Comparison of ENCODE assay signal across 17 cellular contexts in the genomic region with DNA sequence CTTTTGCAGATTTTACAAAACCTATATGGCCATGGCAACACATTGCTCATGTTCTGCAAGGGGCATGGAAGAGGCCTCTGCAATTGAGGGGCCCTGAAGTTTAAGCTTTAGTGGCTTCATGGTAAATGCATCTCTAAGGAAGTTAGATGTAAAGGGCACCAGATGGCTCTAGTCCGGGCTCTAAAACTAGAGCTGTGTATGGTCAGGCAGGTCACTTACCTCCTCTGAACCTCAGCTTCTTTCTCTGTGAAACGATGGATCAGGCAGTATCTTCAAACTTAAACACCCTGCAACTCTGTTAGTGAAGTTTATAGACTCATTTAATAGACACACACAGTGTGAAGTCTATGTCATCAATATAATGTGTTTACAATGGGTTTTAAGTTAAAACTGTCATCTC. TPM values are rescaled to one million over a fixed set of nuclear protein-coding genes. Genes with fewer than 3 reads are reported as not detected.
DNase-seq lines count a peak whose midpoint lies in the region; ATAC-seq, FAIRE-seq and TF ChIP-seq lines count a peak whose summit lies in the region.
"Had no signal": no experiment of that assay in that cellular context is flagged by ENCODE, and none has a peak within 500 bp of the region (broad histone marks: within the 10 kb centered on the region; RNA-seq: fewer than 3 reads in every experiment).

No MANE protein-coding gene starts in this region.

- FAIRE-seq in H1 (lab: Jason Lieb, UNC), result peak; percentile 48
- FAIRE-seq: A204.1, GM12878, GM18507 had no signal

- no peak overlapping the region for H2AK5ac ChIP-seq in H9 (ENCODE audit: insufficient read length, low read length)
- no peak overlapping the region for H2AK5ac ChIP-seq in H1 (ENCODE audit: low read depth, low read length)

- H3K27me3 ChIP-seq in H9 (ENCODE audit: insufficient read depth, low read length) (no peaks in the 10 kb centered on the region), H1 (replicated peaks in 1 of 4; ENCODE audit: control insufficient read depth in 3 of 4, extremely low read depth in 1 of 4, insufficient read depth in 3 of 4, low read length in 3 of 4) (no peaks in the 10 kb centered on the region), vagina (no peaks in the 10 kb centered on the region)

- no peak overlapping the region for H3T11ph ChIP-seq in H9 (ENCODE audit: low read length)

- no peak overlapping the region for H3K56ac ChIP-seq in H9 (ENCODE audit: insufficient read length, low read depth, low read length)
- no peak overlapping the region for H3K56ac ChIP-seq in H1 (replicated peaks; ENCODE audit: insufficient read length, low read depth, low read length)

- intact Hi-C loops in vagina (cut with DNase I), result no loop called here

- TF ChIP-seq EP300 in H1 (IDR thresholded peaks at IDR 0.05; ENCODE audit: borderline replicate concordance in 1 of 2, low read depth in 2 of 2, low read length in 2 of 2), result no peak

- no peak overlapping the region for H4K5ac ChIP-seq in H9 (ENCODE audit: insufficient read length, low read depth, low read length)
- H4K5ac ChIP-seq in H1 (ENCODE audit: insufficient read length, low read depth, low read length), result no peak overlapping the region

- H3K4me3 Mint-ChIP-seq in H9, result 0 out of 5 replicates have a peak overlapping the region, but pooled peaks of 1 of the 2 experiments have one; percentile 3
- H3K4me3 Mint-ChIP-seq: B cell; CD4-positive, alpha-beta memory T cell had no signal

- H4K20me1 ChIP-seq in H9 (ENCODE audit: control insufficient read depth, insufficient read depth, insufficient read length), result no peaks in the 10 kb centered on the region
- H4K20me1 ChIP-seq in H1 (replicated peaks in 1 of 2; ENCODE audit: control insufficient read depth in 1 of 2, insufficient read depth in 2 of 2, low read length in 2 of 2), result no peaks in the 10 kb centered on the region

- no peak overlapping the region for H2BK5ac ChIP-seq in H9 (ENCODE audit: insufficient read length, low read length)
- H2BK5ac ChIP-seq in H1 (ENCODE audit: low read depth, low read length), result no peak overlapping the region; the same call in 1 of the 2 replicates

- no CpG with 5 or more reads among the region's 2 CpGs for WGBS in H9 (ENCODE audit: extremely low coverage, insufficient read length, low lambda C conversion rate)
- 59% methylated on average over 2 of the region's 2 CpGs; no CpG with 5 or more reads in 1 of the 2 experiments for WGBS in H1 (ENCODE audit: extremely low coverage in 1 of 2, insufficient coverage in 1 of 2, insufficient read length in 1 of 2, insufficient replicate concordance in 2 of 2, low coverage in 1 of 2, low lambda C conversion rate in 2 of 2, missing lambda C conversion rate in 1 of 2), 2 experiments

- H3K9ac ChIP-seq in H9 (ENCODE audit: extremely low read depth, insufficient read length, low read length) (no peak overlapping the region), H1 (replicated peaks in 1 of 4; ENCODE audit: extremely low read depth in 1 of 4, low read depth in 3 of 4, low read length in 3 of 4) (no peak overlapping the region)

- H3K9me3 ChIP-seq in H9 (ENCODE audit: control insufficient read depth, low read depth, low read length) (no peaks in the 10 kb centered on the region), H1 (ENCODE audit: insufficient read depth in 2 of 2, low read depth in 1 of 2, low read length in 1 of 2) (no peaks in the 10 kb centered on the region), vagina (no peaks in the 10 kb centered on the region)

- no peaks in the 10 kb centered on the region for H3K23me2 ChIP-seq in H9 (ENCODE audit: insufficient read length, low read depth, low read length, poor library complexity, severe bottlenecking)
- no peaks in the 10 kb centered on the region for H3K23me2 ChIP-seq in H1 (ENCODE audit: low read depth, low read length)

- H3K27ac ChIP-seq in H9 (ENCODE audit: insufficient read length, low read depth, low read length), result no peak overlapping the region
- H3K27ac ChIP-seq in H1 (ENCODE audit: low read depth, low read length), result no peak overlapping the region
- H3K27ac ChIP-seq in vagina, result no peak overlapping the region

- no peaks in the 10 kb centered on the region for H3K79me1 ChIP-seq in H9 (ENCODE audit: insufficient read depth, low read depth, low read length, poor library complexity, severe bottlenecking)
- no peaks in the 10 kb centered on the region for H3K79me1 ChIP-seq in H1 (ENCODE audit: low read depth, low read length)

- ATAC-seq in GM21423 (IDR thresholded peaks at IDR 0.05; ENCODE audit: unreplicated experiment) (no peak), HG02973 (IDR thresholded peaks at IDR 0.05; ENCODE audit: unreplicated experiment) (no peak)
- ATAC-seq: GM12878, HCT116 had no signal

- POLR2A ChIA-PET in H1 (lab: Charles Lee; ENCODE audit: partially characterized antibody), result interaction anchor here (0.8 to 0.9 kb wide), 2 partner anchors 10 to 40 kb away, joined by 3 read pairs; no protein-coding TSS in a partner anchor

- H3K18ac ChIP-seq in H9 (ENCODE audit: insufficient read length, low read depth, low read length) (no peak overlapping the region), H1 (ENCODE audit: extremely low read depth, low read length) (no peak overlapping the region; the same call in 1 of the 2 replicates)

- no peak; a peak in 1 of 4 replicates for TF ChIP-seq RAD21 in H1 (IDR thresholded peaks at IDR 0.05 in 1 of 2, conservative IDR thresholded peaks at IDR 0.05 in 1 of 2; ENCODE audit: low read depth in 2 of 2, low read length in 2 of 2)

- no peak overlapping the region for H3K4ac ChIP-seq in H9 (ENCODE audit: low read depth, low read length)
- H3K4ac ChIP-seq in H1 (replicated peaks; ENCODE audit: insufficient read length, low read depth, low read length), result no peak overlapping the region

- peak overlapping the region in 2 of 3 experiments; percentile 21 to 83; a peak in 2 of 7 replicates for H3K27ac Mint-ChIP-seq in H9
- H3K27ac Mint-ChIP-seq: B cell; CD4-positive, alpha-beta memory T cell had no signal

- H4K91ac ChIP-seq in H9 (ENCODE audit: insufficient read length, low read depth, low read length) (no peak overlapping the region), H1 (replicated peaks; ENCODE audit: insufficient read length, low read length) (no peak overlapping the region)

- DNase-seq in CD1c-positive myeloid dendritic cell (ENCODE audit: extremely low spot score), result peak; percentile 8
- DNase-seq in H9, result no peak
- DNase-seq in OCI-M1 (lab: John Stamatoyannopoulos, UW), result peak; percentile 1
- DNase-seq in H1 (ENCODE audit: low read depth in 1 of 2, low spot score in 2 of 2), result no peak
- no peak for DNase-seq in vagina (ENCODE audit: extremely low spot score in 2 of 2)
- DNase-seq: C1 segment of cervical spinal cord; CD4-positive, alpha-beta memory T cell; DMS79 had no signal

- no peak overlapping the region for H2BK12ac ChIP-seq in H9 (ENCODE audit: insufficient read length, low read depth, low read length)
- no peak overlapping the region for H2BK12ac ChIP-seq in H1 (ENCODE audit: low read depth, low read length)

- H3K4me2 ChIP-seq in H9 (ENCODE audit: insufficient read depth, insufficient read length, low read length) (no peak overlapping the region), H1 (ENCODE audit: insufficient read depth in 1 of 2, low read depth in 2 of 2, low read length in 2 of 2) (no peak overlapping the region)

- H3K4me3 ChIP-seq in H1 (ENCODE audit: extremely low read depth in 1 of 4, insufficient read depth in 2 of 4, low read depth in 3 of 4, low read length in 4 of 4), result no peak overlapping the region
- H3K4me3 ChIP-seq in vagina, result no peak overlapping the region
- H3K4me3 ChIP-seq: GM12878 had no signal

- H2BK120ac ChIP-seq in H9 (ENCODE audit: low read depth, low read length, poor library complexity, severe bottlenecking) (no peak overlapping the region), H1 (replicated peaks; ENCODE audit: low read depth, low read length) (no peak overlapping the region)

- CTCF ChIA-PET in H1 (lab: Charles Lee; ENCODE audit: partially characterized antibody), result no interaction called here

- peaks cover 39 to 56% of the 10 kb centered on the region in 2 experiments for H3K4me1 Mint-ChIP-seq in H9
- H3K4me1 Mint-ChIP-seq: CD4-positive, alpha-beta memory T cell had no signal

- H3K36me3 Mint-ChIP-seq in H9 (ENCODE audit: insufficient read depth in 1 of 3, low read depth in 3 of 3), result peaks cover 8 to 88% (median 12%) of the 10 kb centered on the region in 3 experiments; a peak in 6 of 7 replicates
- H3K36me3 Mint-ChIP-seq: CD4-positive, alpha-beta memory T cell had no signal

- H3K79me2 ChIP-seq in H9 (ENCODE audit: insufficient read depth, low read length), result no peaks in the 10 kb centered on the region
- no peaks in the 10 kb centered on the region for H3K79me2 ChIP-seq in H1 (ENCODE audit: control insufficient read depth in 1 of 2, insufficient read depth in 2 of 2, low read length in 2 of 2)

- H3K4me1 ChIP-seq in H9 (ENCODE audit: insufficient read depth, low read length), result peaks cover 4% of the 10 kb centered on the region; the same call in 1 of the 2 replicates
- peaks cover 0 to 3% (median 0%) of the 10 kb centered on the region in 4 experiments; a peak in 1 of 7 replicates for H3K4me1 ChIP-seq in H1 (replicated peaks in 1 of 4; ENCODE audit: control insufficient read depth in 3 of 4, insufficient read depth in 4 of 4, low read length in 3 of 4)
- H3K4me1 ChIP-seq in vagina, result no peaks in the 10 kb centered on the region

- H3K23ac ChIP-seq in H9 (ENCODE audit: insufficient read length, low read depth, low read length), result no peak overlapping the region
- no peak overlapping the region for H3K23ac ChIP-seq in H1 (ENCODE audit: insufficient read length)

- H4K8ac ChIP-seq in H9 (replicated peaks; ENCODE audit: insufficient read length, low read depth, low read length) (no peak overlapping the region), H1 (ENCODE audit: extremely low read depth, insufficient read depth, low read length) (no peak overlapping the region)

- H2BK15ac ChIP-seq in H9 (ENCODE audit: low read depth, low read length), result no peak overlapping the region
- H2BK15ac ChIP-seq in H1 (ENCODE audit: low read length), result no peak overlapping the region

- H3K36me3 ChIP-seq in H1 (ENCODE audit: control insufficient read depth in 2 of 4, insufficient read depth in 4 of 4, low read length in 3 of 4) (no peaks in the 10 kb centered on the region), vagina (no peaks in the 10 kb centered on the region)

- peaks cover 3 to 6% of the 10 kb centered on the region in 2 experiments; a peak in 4 of 5 replicates for H3K9me3 Mint-ChIP-seq in H9
- H3K9me3 Mint-ChIP-seq: CD4-positive, alpha-beta memory T cell had no signal

- H2BK20ac ChIP-seq in H9 (ENCODE audit: low read depth, low read length, poor library complexity, severe bottlenecking), result no peak overlapping the region
- no peak overlapping the region for H2BK20ac ChIP-seq in H1 (ENCODE audit: low read length)

- TF ChIP-seq CTCF in H9 (conservative IDR thresholded peaks at IDR 0.05), result no peak; the same call in 2 of the 3 replicates
- no peak for TF ChIP-seq CTCF in H1 (IDR thresholded peaks at IDR 0.05; ENCODE audit: control extremely low read depth in 1 of 3, insufficient read depth in 1 of 3, low read depth in 1 of 3, low read length in 3 of 3)
- TF ChIP-seq CTCF in vagina (IDR thresholded peaks at IDR 0.05), result no peak

- no peak overlapping the region for H3K14ac ChIP-seq in H9 (ENCODE audit: insufficient read depth, low read length)
- H3K14ac ChIP-seq in H1 (ENCODE audit: insufficient read length), result no peak overlapping the region

- H3K27me3 Mint-ChIP-seq in H9 (ENCODE audit: low read depth), result no peaks in the 10 kb centered on the region
- H3K27me3 Mint-ChIP-seq: B cell had no signal

- TF ChIP-seq POLR2A in H1 (IDR thresholded peaks at IDR 0.05; ENCODE audit: control extremely low read depth in 1 of 2, low read depth in 2 of 2, low read length in 2 of 2) (no peak), vagina (IDR thresholded peaks at IDR 0.05) (no peak)

- H2AFZ ChIP-seq in H9 (ENCODE audit: low read length) (no peak overlapping the region), H1 (ENCODE audit: low read length) (no peak overlapping the region)

RNA-seq across cellular contexts. Expression of gene MAGEB17, which starts 10.0 kb away (rescaled TPM):
- total RNA-seq in H9 (2021) (0.66 and 0.74 TPM in 2 replicates), vagina (not detected)
- 1.1 TPM in 1 of 2 replicates, not detected in the other for total RNA-seq in H1 (2021; fragmentation: NEBNext Ultra II Directional; extraction: Animal tissue kit (Norgen Biotek cat#: 25700))
- polyA plus RNA-seq in H1 (2011; rRNA removed), result 0.48 and 0.53 TPM in 2 replicates
- polyA plus RNA-seq in H1 (2011; cell fraction: cytosol; rRNA removed), result 0.89 TPM
- polyA plus RNA-seq in H1 (2011; cell fraction: nucleus; rRNA removed), result 2.1 TPM
- 0.94 to 1.8 TPM (median 1.3 TPM) in 4 replicates for polyA plus RNA-seq in H1 (2012, experiment 1 of 2)
- not detected for polyA plus RNA-seq in H1 (2012, experiment 2 of 2)
- 1.6 TPM for polyA plus RNA-seq in H1 (2013, experiment 1 of 2)
- polyA plus RNA-seq in H1 (2013, experiment 2 of 2), result 1.1 TPM
- polyA minus RNA-seq in H1 (2011; rRNA and poly(A)+ RNA removed), result 0.17 and 0.41 TPM in 2 replicates
- polyA minus RNA-seq in H1 (2011; cell fraction: cytosol; rRNA and poly(A)+ RNA removed), result not detected
- polyA minus RNA-seq in H1 (2011; cell fraction: nucleus; rRNA and poly(A)+ RNA removed), result 0.60 TPM
- total RNA-seq: B cell; CD4-positive, alpha-beta memory T cell; G401; H4 had no signal
- polyA plus RNA-seq: CD4-positive, alpha-beta memory T cell had no signal

RNA-seq across cellular contexts. Expression of gene GRPR, which starts 53.9 kb away (rescaled TPM):
- total RNA-seq in H9 (2021) (27.3 and 28.8 TPM in 2 replicates), vagina (not detected)
- total RNA-seq in H1 (2021; fragmentation: NEBNext Ultra II Directional; extraction: Animal tissue kit (Norgen Biotek cat#: 25700)), result 18.5 and 18.6 TPM in 2 replicates
- 65.9 and 78.4 TPM in 2 replicates for polyA plus RNA-seq in H1 (2011; rRNA removed)
- polyA plus RNA-seq in H1 (2011; cell fraction: cytosol; rRNA removed), result 51.7 TPM
- 77.5 TPM for polyA plus RNA-seq in H1 (2011; cell fraction: nucleus; rRNA removed)
- polyA plus RNA-seq in H1 (2012, experiment 1 of 2), result 28.9 to 41.5 TPM (median 39.6 TPM) in 4 replicates
- polyA plus RNA-seq in H1 (2012, experiment 2 of 2), result 3.5 TPM
- 105 TPM for polyA plus RNA-seq in H1 (2013, experiment 1 of 2)
- 106 TPM for polyA plus RNA-seq in H1 (2013, experiment 2 of 2)
- 208 and 277 TPM in 2 replicates for polyA minus RNA-seq in H1 (2011; rRNA and poly(A)+ RNA removed)
- polyA minus RNA-seq in H1 (2011; cell fraction: cytosol; rRNA and poly(A)+ RNA removed), result 59.8 TPM
- 163 TPM for polyA minus RNA-seq in H1 (2011; cell fraction: nucleus; rRNA and poly(A)+ RNA removed)
- total RNA-seq: G401, H4 had no signal

Comparison
In these comparisons a context has a peak if more than half of its experiments do, and no peak if none do; other contexts are left out.
1. DNase-seq: peak in CD1c-positive myeloid dendritic cell (single experiment) and OCI-M1 (single experiment); none in H9 (single experiment), H1 (0 of 2) and vagina (0 of 2).
2. RNA of gene GRPR, which starts 53.9 kb away (total RNA-seq): 27.3 to 28.8 TPM in H9 and 18.5 to 18.6 TPM in H1; not detected in vagina (single experiment); every median in the first group is over 10 times any median in the second.